1 cellular context compared by ENCODE assay signal in the genomic region with DNA sequence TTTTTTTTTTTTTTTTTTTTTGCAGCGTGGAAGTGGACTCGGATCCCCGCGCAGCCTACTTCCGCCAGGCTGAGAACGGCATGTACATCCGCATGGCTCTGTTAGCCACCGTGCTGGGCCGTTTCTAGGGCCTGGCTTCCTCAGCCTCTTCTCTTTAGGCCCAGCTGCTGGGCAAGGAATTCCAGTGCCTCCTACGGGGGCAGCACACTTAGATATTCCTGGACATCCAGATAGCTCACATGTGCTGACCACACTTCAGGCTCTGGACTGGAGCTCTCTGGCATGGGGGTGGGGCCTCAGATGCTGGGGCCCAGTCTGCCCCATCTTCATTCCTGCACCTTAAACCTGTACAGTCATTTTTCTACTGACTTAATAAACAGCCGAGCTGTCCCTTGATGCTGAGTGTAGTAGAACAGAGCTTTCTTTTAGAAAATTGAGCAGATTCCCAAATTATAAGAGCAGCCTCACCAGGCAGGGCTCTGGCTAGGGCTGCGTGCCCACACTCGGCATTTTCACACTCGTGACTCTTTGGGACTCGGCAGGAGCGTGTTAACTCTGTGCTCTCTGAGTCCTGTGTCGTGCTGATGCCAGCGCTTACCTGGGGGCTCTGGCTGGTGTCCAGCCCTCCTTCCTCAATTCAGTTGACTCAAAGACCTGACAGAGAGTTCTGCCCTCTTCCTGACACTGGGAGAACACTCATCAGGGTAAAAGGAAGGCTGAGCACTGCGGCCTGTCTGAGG.
TF ChIP-seq lines count a peak whose summit lies in the region.

No MANE protein-coding gene starts in this region.

TF ChIP-seq in GM12878, 131 proteins besides CTCF, POLR2A, EP300 and RAD21:
- no peak for TF ChIP-seq CHD4 (IDR thresholded peaks at IDR 0.05)
- no peak for TF ChIP-seq ZNF207 (IDR thresholded peaks at IDR 0.05; ENCODE audit: borderline replicate concordance)
- no peak for TF ChIP-seq TAF1 (IDR thresholded peaks at IDR 0.05; ENCODE audit: borderline replicate concordance, low read depth, low read length)
- TF ChIP-seq TBL1XR1 (IDR thresholded peaks at IDR 0.05; ENCODE audit: low read depth, low read length): no peak
- TF ChIP-seq, protein P1, sequence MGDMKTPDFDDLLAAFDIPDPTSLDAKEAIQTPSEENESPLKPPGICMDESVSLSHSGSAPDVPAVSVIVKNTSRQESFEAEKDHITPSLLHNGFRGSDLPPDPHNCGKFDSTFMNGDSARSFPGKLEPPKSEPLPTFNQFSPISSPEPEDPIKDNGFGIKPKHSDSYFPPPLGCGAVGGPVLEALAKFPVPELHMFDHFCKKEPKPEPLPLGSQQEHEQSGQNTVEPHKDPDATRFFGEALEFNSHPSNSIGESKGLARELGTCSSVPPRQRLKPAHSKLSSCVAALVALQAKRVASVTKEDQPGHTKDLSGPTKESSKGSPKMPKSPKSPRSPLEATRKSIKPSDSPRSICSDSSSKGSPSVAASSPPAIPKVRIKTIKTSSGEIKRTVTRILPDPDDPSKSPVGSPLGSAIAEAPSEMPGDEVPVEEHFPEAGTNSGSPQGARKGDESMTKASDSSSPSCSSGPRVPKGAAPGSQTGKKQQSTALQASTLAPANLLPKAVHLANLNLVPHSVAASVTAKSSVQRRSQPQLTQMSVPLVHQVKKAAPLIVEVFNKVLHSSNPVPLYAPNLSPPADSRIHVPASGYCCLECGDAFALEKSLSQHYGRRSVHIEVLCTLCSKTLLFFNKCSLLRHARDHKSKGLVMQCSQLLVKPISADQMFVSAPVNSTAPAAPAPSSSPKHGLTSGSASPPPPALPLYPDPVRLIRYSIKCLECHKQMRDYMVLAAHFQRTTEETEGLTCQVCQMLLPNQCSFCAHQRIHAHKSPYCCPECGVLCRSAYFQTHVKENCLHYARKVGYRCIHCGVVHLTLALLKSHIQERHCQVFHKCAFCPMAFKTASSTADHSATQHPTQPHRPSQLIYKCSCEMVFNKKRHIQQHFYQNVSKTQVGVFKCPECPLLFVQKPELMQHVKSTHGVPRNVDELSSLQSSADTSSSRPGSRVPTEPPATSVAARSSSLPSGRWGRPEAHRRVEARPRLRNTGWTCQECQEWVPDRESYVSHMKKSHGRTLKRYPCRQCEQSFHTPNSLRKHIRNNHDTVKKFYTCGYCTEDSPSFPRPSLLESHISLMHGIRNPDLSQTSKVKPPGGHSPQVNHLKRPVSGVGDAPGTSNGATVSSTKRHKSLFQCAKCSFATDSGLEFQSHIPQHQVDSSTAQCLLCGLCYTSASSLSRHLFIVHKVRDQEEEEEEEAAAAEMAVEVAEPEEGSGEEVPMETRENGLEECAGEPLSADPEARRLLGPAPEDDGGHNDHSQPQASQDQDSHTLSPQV (IDR thresholded peaks at IDR 0.05): no peak
- TF ChIP-seq NR2C1 (IDR thresholded peaks at IDR 0.05): no peak
- no peak for TF ChIP-seq ZNF384 (IDR thresholded peaks at IDR 0.05; ENCODE audit: borderline replicate concordance, low read depth, low read length)
- no peak for TF ChIP-seq SREBF1 (IDR thresholded peaks at IDR 0.05; ENCODE audit: low read length)
- no peak for TF ChIP-seq SREBF2 (IDR thresholded peaks at IDR 0.05; ENCODE audit: low read length)
- TF ChIP-seq SUZ12 (IDR thresholded peaks at IDR 0.05; ENCODE audit: unreplicated experiment): no peak
- TF ChIP-seq HDGF (IDR thresholded peaks at IDR 0.05): no peak
- TF ChIP-seq ZSCAN29 (IDR thresholded peaks at IDR 0.05): no peak
- TF ChIP-seq YBX1 (IDR thresholded peaks at IDR 0.05): no peak
- TF ChIP-seq HDAC2 (IDR thresholded peaks at IDR 0.05): no peak
- TF ChIP-seq RAD51 (IDR thresholded peaks at IDR 0.05): no peak
- TF ChIP-seq TCF7 (IDR thresholded peaks at IDR 0.05; ENCODE audit: borderline replicate concordance): no peak
- TF ChIP-seq KAT2A (conservative IDR thresholded peaks at IDR 0.05; ENCODE audit: control insufficient read depth, low read depth, low read length): no peak
